Comparison of ENCODE assay signal across 12 cellular contexts in genomic region chr2:170843656-170844055, GRCh38. TPM values are rescaled to one million over a fixed set of nuclear protein-coding genes. Genes with fewer than 3 reads are reported as not detected.
A peak's percentile ranks its signal among the peaks of the same experiment; 100 is the strongest.
DNase-seq lines count a peak whose midpoint lies in the region; ATAC-seq, FAIRE-seq and TF ChIP-seq lines count a peak whose summit lies in the region.
"Had no signal": no experiment of that assay in that cellular context is flagged by ENCODE, and none has a peak within 500 bp of the region (broad histone marks: within the 10 kb centered on the region; RNA-seq: fewer than 3 reads in every experiment).

No MANE protein-coding gene starts in this region.

- WGBS in heart right ventricle, 2 donors, result 63 to 68% methylated on average over 2 of the region's 2 CpGs

- H3K36me3 Mint-ChIP-seq in T-helper 2 cell treated with Interferon-gamma antibody and Interleukin-4, amounts not matched to agents 5 μg/mL and 100 μg/mL, for 36 hours (ENCODE audit: low read depth), result peaks cover 10% of the 10 kb centered on the region

- no peaks in the 10 kb centered on the region for H3K4me1 ChIP-seq in heart right ventricle
- H3K4me1 ChIP-seq in kidney (ENCODE audit: control insufficient read depth in 1 of 2, insufficient read depth in 1 of 2, low read depth in 1 of 2, low read length in 2 of 2), result no peaks in the 10 kb centered on the region
- H3K4me1 ChIP-seq: stomach had no signal

- H3K27ac ChIP-seq in heart right ventricle, result no peak overlapping the region
- H3K27ac ChIP-seq in kidney (ENCODE audit: low read depth in 2 of 2, low read length in 2 of 2), result no peak overlapping the region
- H3K27ac ChIP-seq: stomach had no signal

- H3K4me1 Mint-ChIP-seq in T-helper 2 cell treated with Interferon-gamma antibody and Interleukin-4, amounts not matched to agents 5 μg/mL and 100 μg/mL, for 36 hours (ENCODE audit: low read depth), result peaks cover 21% of the 10 kb centered on the region

- intact Hi-C loops in heart right ventricle (cut with DNase I), result no loop called here
- intact Hi-C loops in kidney (cut with DNase I), result no loop called here

- no peak overlapping the region for H3K27ac Mint-ChIP-seq in T-helper 2 cell treated with Interferon-gamma antibody and Interleukin-4, amounts not matched to agents 5 μg/mL and 100 μg/mL, for 36 hours

- TF ChIP-seq CTCF in AG09309 (IDR thresholded peaks at IDR 0.05; ENCODE audit: control insufficient read depth, insufficient read depth, low read depth, low read length, missing control alignments) (no peak), fibroblast of villous mesenchyme (IDR thresholded peaks at IDR 0.05; ENCODE audit: insufficient read depth, low read depth, low read length) (no peak), heart right ventricle (IDR thresholded peaks at IDR 0.05) (no peak), kidney (IDR thresholded peaks at IDR 0.05; ENCODE audit: borderline replicate concordance, extremely low read depth, insufficient read depth) (no peak)

- H3K36me3 ChIP-seq in heart right ventricle (no peaks in the 10 kb centered on the region), kidney (ENCODE audit: control insufficient read depth in 1 of 2, insufficient read depth in 2 of 2, low read length in 2 of 2) (no peaks in the 10 kb centered on the region)
- H3K36me3 ChIP-seq: stomach had no signal

- peaks cover 0 to 24% (median 15%) of the 10 kb centered on the region in 7 donors for H3K27me3 ChIP-seq in heart right ventricle

- no peak for ATAC-seq in heart right ventricle
- ATAC-seq: right cardiac atrium had no signal

- H3K4me3 ChIP-seq in AG09309 (ENCODE audit: control insufficient read depth, low read depth, low read length) (no peak overlapping the region), fibroblast of villous mesenchyme (ENCODE audit: low read depth, low read length) (no peak overlapping the region), heart right ventricle (no peak overlapping the region), kidney (ENCODE audit: low read length in 2 of 2) (no peak overlapping the region)
- H3K4me3 ChIP-seq: stomach had no signal

- no peaks in the 10 kb centered on the region for H3K9me3 Mint-ChIP-seq in T-helper 2 cell treated with Interferon-gamma antibody and Interleukin-4, amounts not matched to agents 5 μg/mL and 100 μg/mL, for 36 hours

- no peak for FAIRE-seq in kidney (lab: Jason Lieb, UNC)

- H3K9ac ChIP-seq in kidney (ENCODE audit: low read length in 2 of 2), result no peak overlapping the region

- H3K4me3 Mint-ChIP-seq in T-helper 2 cell treated with Interferon-gamma antibody and Interleukin-4, amounts not matched to agents 5 μg/mL and 100 μg/mL, for 36 hours, result peak overlapping the region; percentile 54

- DNase-seq in AG09309 (ENCODE audit: low read depth), result peak; percentile 32
- peak; percentile 61 for DNase-seq in HT-29 (ENCODE audit: low spot score)
- peak; percentile 37 for DNase-seq in T-helper 2 cell treated with Interferon-gamma antibody and Interleukin-4, amounts not matched to agents 5 μg/mL and 100 μg/mL, for 36 hours (ENCODE audit: low spot score)
- DNase-seq in fibroblast of villous mesenchyme (ENCODE audit: low read depth), result peak; percentile 19
- no peak for DNase-seq in heart right ventricle
- no peak for DNase-seq in stimulated activated naive CD4-positive, alpha-beta T cell treated with Interleukin-2 at 50 U/mL for 16 hours (lab: John Stamatoyannopoulos, UW)
- no peak for DNase-seq in NCI-H345 treated with DMSO at 0.1 percent for 48 hours (lab: John Stamatoyannopoulos, UW; ENCODE audit: unreplicated experiment)
- no peak for DNase-seq in kidney
- DNase-seq: islet precursor cell, NCI-H2081, right cardiac atrium, stomach had no signal

- no peaks in the 10 kb centered on the region for H3K9me3 ChIP-seq in heart right ventricle
- no peaks in the 10 kb centered on the region for H3K9me3 ChIP-seq in kidney (ENCODE audit: control insufficient read depth in 1 of 2, low read length in 2 of 2)
- H3K9me3 ChIP-seq: stomach had no signal

- no peaks in the 10 kb centered on the region for H3K27me3 Mint-ChIP-seq in T-helper 2 cell treated with Interferon-gamma antibody and Interleukin-4, amounts not matched to agents 5 μg/mL and 100 μg/mL, for 36 hours (ENCODE audit: low read depth)

RNA-seq across cellular contexts. Expression of gene GAD1, which starts 27.0 kb away (rescaled TPM):
- 22.6 and 29.8 TPM in 2 replicates for total RNA-seq in HT-29 (2014; rRNA removed; shearing (Covaris generic))
- total RNA-seq in fibroblast of villous mesenchyme (0.32 TPM in 1 of 2 replicates, not detected in the other), heart right ventricle (under 1 TPM in 1 of 10 donors, not detected in 9; 0.13 TPM), kidney (1.1 TPM)
- polyA plus RNA-seq in heart right ventricle (under 1 TPM; 0.03 to 0.15 TPM), kidney (ENCODE audit: insufficient read depth, low read depth, low replicate concordance) (4.1 TPM)
- total RNA-seq: right cardiac atrium had no signal

Comparison
In these comparisons a context has a peak if more than half of its experiments do, and no peak if none do; other contexts are left out.
1. DNase-seq: peak in AG09309 (single experiment), HT-29 (single experiment), T-helper 2 cell treated with Interferon-gamma antibody and Interleukin-4, amounts not matched to agents 5 μg/mL and 100 μg/mL, for 36 hours (single experiment) and fibroblast of villous mesenchyme (single experiment); none in heart right ventricle (0 of 2), stimulated activated naive CD4-positive, alpha-beta T cell treated with Interleukin-2 at 50 U/mL for 16 hours (single experiment), NCI-H345 treated with DMSO at 0.1 percent for 48 hours (single experiment) and kidney (single experiment).
2. RNA of gene GAD1, which starts 27.0 kb away (total RNA-seq): 22.6 to 29.8 TPM in HT-29; 1.1 TPM in kidney (single experiment), 0.32 TPM in fibroblast of villous mesenchyme and 0.13 TPM in heart right ventricle; every median in the first group is over 10 times any median in the second.